In genomic region chr4:151604238-151604637, GRCh38 we compare ENCODE assay signal across 8 cellular contexts.
DNase-seq lines count a peak whose midpoint lies in the region; ATAC-seq and TF ChIP-seq lines count a peak whose summit lies in the region.

No MANE protein-coding gene starts in this region.

- no peaks in the 10 kb centered on the region for H3K27me3 ChIP-seq in left ventricle myocardium inferior (ENCODE audit: low read depth)
- no peaks in the 10 kb centered on the region for H3K27me3 ChIP-seq in right atrium auricular region
- no peaks in the 10 kb centered on the region for H3K27me3 ChIP-seq in RWPE2 (ENCODE audit: insufficient read depth, poor library complexity, severe bottlenecking)
- H3K27me3 ChIP-seq in foreskin keratinocyte, result no peaks in the 10 kb centered on the region
- H3K27me3 ChIP-seq in uterus, result no peaks in the 10 kb centered on the region

- no peak for DNase-seq in left ventricle myocardium inferior
- DNase-seq in right atrium auricular region (ENCODE audit: low spot score), result no peak
- no peak for DNase-seq in RWPE2 (ENCODE audit: low spot score)
- peak in 1 of 2 donors; percentile 11 for DNase-seq in foreskin keratinocyte
- DNase-seq in uterus, result no peak
- no peak for DNase-seq in SK-N-DZ (ENCODE audit: low spot score)

- H3K36me3 ChIP-seq in left ventricle myocardium inferior (no peaks in the 10 kb centered on the region), right atrium auricular region (no peaks in the 10 kb centered on the region), RWPE2 (ENCODE audit: low read depth) (no peaks in the 10 kb centered on the region), uterus (no peaks in the 10 kb centered on the region)

- TF ChIP-seq POLR2A in uterus (IDR thresholded peaks at IDR 0.05), result no peak

- peaks cover 11% of the 10 kb centered on the region for H3K4me1 ChIP-seq in left ventricle myocardium inferior
- peaks cover 0 to 6% of the 10 kb centered on the region in 2 donors for H3K4me1 ChIP-seq in right atrium auricular region
- no peaks in the 10 kb centered on the region for H3K4me1 ChIP-seq in RWPE2 (ENCODE audit: insufficient read depth, poor library complexity, severe bottlenecking)
- H3K4me1 ChIP-seq in foreskin keratinocyte, result peaks cover 11% of the 10 kb centered on the region
- no peaks in the 10 kb centered on the region for H3K4me1 ChIP-seq in uterus

- H3K4me3 ChIP-seq in left ventricle myocardium inferior, result no peak overlapping the region
- H3K4me3 ChIP-seq in right atrium auricular region, result no peak overlapping the region
- H3K4me3 ChIP-seq in RWPE2 (ENCODE audit: severe bottlenecking), result no peak overlapping the region
- no peak overlapping the region for H3K4me3 ChIP-seq in uterus

- H3K27ac ChIP-seq in left ventricle myocardium inferior (replicated peaks), result no peak overlapping the region
- no peak overlapping the region for H3K27ac ChIP-seq in right atrium auricular region
- H3K27ac ChIP-seq in RWPE2 (ENCODE audit: poor library complexity, severe bottlenecking), result no peak overlapping the region
- no peak overlapping the region for H3K27ac ChIP-seq in foreskin keratinocyte
- H3K27ac ChIP-seq in uterus, result no peak overlapping the region

- H3K9me3 ChIP-seq in left ventricle myocardium inferior (replicated peaks) (no peaks in the 10 kb centered on the region), right atrium auricular region (no peaks in the 10 kb centered on the region), RWPE2 (ENCODE audit: severe bottlenecking) (no peaks in the 10 kb centered on the region), uterus (no peaks in the 10 kb centered on the region)

- intact Hi-C loops in left ventricle myocardium inferior (cut with micrococcal nuclease) (no loop called here), uterus (cut with DNase I; ENCODE audit: low total_unique reads) (no loop called here)

- ATAC-seq in RWPE2 (ENCODE audit: low read depth) (peak; percentile 42; the same call in 1 of the 3 replicates), foreskin keratinocyte (peak; percentile 27), HG03469 (IDR thresholded peaks at IDR 0.05; ENCODE audit: unreplicated experiment) (no peak), GM18511 (IDR thresholded peaks at IDR 0.05; ENCODE audit: unreplicated experiment) (no peak)

- TF ChIP-seq CTCF in left ventricle myocardium inferior (IDR thresholded peaks at IDR 0.05; ENCODE audit: borderline replicate concordance) (peak; percentile 38), right atrium auricular region (IDR thresholded peaks at IDR 0.05) (peak in 1 of 2 donors; percentile 51), RWPE2 (IDR thresholded peaks at IDR 0.05; ENCODE audit: poor library complexity, severe bottlenecking) (peak; percentile 65), foreskin keratinocyte (conservative IDR thresholded peaks at IDR 0.05) (peak; percentile 74), uterus (IDR thresholded peaks at IDR 0.05) (peak in 3 of 4 experiments; percentile 12 to 23 (median 12))

Comparison
In these comparisons a context has a peak if more than half of its experiments do, and no peak if none do; other contexts are left out.
1. ATAC-seq: peak in RWPE2 (single experiment) and foreskin keratinocyte (single experiment); none in HG03469 (single experiment) and GM18511 (single experiment).